1 cellular context compared by ENCODE assay signal in genomic region chr17:13671341-13671740, GRCh38.
TF ChIP-seq lines count a peak whose summit lies in the region.

No MANE protein-coding gene starts in this region.

TF ChIP-seq in GM23338, 12 proteins besides CTCF, POLR2A, EP300 and RAD21:
- TF ChIP-seq, protein P1, sequence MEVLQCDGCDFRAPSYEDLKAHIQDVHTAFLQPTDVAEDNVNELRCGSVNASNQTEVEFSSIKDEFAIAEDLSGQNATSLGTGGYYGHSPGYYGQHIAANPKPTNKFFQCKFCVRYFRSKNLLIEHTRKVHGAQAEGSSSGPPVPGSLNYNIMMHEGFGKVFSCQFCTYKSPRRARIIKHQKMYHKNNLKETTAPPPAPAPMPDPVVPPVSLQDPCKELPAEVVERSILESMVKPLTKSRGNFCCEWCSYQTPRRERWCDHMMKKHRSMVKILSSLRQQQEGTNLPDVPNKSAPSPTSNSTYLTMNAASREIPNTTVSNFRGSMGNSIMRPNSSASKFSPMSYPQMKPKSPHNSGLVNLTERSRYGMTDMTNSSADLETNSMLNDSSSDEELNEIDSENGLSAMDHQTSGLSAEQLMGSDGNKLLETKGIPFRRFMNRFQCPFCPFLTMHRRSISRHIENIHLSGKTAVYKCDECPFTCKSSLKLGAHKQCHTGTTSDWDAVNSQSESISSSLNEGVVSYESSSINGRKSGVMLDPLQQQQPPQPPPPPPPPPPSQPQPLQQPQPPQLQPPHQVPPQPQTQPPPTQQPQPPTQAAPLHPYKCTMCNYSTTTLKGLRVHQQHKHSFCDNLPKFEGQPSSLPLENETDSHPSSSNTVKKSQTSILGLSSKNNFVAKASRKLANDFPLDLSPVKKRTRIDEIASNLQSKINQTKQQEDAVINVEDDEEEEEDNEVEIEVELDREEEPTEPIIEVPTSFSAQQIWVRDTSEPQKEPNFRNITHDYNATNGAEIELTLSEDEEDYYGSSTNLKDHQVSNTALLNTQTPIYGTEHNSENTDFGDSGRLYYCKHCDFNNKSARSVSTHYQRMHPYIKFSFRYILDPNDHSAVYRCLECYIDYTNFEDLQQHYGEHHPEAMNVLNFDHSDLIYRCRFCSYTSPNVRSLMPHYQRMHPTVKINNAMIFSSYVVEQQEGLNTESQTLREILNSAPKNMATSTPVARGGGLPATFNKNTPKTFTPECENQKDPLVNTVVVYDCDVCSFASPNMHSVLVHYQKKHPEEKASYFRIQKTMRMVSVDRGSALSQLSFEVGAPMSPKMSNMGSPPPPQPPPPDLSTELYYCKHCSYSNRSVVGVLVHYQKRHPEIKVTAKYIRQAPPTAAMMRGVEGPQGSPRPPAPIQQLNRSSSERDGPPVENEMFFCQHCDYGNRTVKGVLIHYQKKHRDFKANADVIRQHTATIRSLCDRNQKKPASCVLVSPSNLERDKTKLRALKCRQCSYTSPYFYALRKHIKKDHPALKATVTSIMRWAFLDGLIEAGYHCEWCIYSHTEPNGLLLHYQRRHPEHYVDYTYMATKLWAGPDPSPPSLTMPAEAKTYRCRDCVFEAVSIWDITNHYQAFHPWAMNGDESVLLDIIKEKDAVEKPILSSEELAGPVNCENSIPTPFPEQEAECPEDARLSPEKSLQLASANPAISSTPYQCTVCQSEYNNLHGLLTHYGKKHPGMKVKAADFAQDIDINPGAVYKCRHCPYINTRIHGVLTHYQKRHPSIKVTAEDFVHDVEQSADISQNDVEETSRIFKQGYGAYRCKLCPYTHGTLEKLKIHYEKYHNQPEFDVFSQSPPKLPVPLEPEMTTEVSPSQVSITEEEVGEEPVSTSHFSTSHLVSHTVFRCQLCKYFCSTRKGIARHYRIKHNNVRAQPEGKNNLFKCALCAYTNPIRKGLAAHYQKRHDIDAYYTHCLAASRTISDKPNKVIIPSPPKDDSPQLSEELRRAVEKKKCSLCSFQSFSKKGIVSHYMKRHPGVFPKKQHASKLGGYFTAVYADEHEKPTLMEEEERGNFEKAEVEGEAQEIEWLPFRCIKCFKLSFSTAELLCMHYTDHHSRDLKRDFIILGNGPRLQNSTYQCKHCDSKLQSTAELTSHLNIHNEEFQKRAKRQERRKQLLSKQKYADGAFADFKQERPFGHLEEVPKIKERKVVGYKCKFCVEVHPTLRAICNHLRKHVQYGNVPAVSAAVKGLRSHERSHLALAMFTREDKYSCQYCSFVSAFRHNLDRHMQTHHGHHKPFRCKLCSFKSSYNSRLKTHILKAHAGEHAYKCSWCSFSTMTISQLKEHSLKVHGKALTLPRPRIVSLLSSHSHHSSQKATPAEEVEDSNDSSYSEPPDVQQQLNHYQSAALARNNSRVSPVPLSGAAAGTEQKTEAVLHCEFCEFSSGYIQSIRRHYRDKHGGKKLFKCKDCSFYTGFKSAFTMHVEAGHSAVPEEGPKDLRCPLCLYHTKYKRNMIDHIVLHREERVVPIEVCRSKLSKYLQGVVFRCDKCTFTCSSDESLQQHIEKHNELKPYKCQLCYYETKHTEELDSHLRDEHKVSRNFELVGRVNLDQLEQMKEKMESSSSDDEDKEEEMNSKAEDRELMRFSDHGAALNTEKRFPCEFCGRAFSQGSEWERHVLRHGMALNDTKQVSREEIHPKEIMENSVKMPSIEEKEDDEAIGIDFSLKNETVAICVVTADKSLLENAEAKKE (CRISPR knock-in tag; IDR thresholded peaks at IDR 0.05), result no peak
- no peak for TF ChIP-seq ZNF114 (CRISPR knock-in tag; IDR thresholded peaks at IDR 0.05)
